1 cellular context compared by ENCODE assay signal in the genomic region with DNA sequence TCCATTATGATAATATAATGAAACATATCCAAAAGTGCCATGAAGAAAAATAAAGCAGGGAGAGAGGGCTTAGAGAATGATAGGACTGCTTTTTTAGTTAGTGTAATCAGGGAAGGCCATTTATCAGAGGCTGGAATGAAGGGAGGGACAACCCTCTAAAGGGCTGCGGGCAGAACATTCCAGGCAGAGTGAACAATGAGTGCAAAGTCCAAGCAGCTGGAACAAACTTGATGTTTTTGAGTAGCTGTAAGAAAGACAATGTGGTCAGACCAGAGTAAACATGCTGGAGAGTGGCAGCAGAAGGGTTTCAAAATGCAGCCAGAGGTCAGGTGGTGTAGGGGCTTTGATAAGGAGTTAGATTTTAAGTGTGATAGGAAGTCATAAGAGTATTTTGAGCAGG.
TF ChIP-seq lines count a peak whose summit lies in the region.

No MANE protein-coding gene starts in this region.

TF ChIP-seq in A549, 52 proteins besides CTCF, POLR2A, EP300 and RAD21 (continued from another document):
- TF ChIP-seq, protein P1, sequence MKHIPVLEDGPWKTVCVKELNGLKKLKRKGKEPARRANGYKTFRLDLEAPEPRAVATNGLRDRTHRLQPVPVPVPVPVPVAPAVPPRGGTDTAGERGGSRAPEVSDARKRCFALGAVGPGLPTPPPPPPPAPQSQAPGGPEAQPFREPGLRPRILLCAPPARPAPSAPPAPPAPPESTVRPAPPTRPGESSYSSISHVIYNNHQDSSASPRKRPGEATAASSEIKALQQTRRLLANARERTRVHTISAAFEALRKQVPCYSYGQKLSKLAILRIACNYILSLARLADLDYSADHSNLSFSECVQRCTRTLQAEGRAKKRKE (CRISPR knock-in tag; IDR thresholded peaks at IDR 0.05; ENCODE audit: low read depth), result no peak
